ENCODE assay signal across 8 cellular contexts in the genomic region with DNA sequence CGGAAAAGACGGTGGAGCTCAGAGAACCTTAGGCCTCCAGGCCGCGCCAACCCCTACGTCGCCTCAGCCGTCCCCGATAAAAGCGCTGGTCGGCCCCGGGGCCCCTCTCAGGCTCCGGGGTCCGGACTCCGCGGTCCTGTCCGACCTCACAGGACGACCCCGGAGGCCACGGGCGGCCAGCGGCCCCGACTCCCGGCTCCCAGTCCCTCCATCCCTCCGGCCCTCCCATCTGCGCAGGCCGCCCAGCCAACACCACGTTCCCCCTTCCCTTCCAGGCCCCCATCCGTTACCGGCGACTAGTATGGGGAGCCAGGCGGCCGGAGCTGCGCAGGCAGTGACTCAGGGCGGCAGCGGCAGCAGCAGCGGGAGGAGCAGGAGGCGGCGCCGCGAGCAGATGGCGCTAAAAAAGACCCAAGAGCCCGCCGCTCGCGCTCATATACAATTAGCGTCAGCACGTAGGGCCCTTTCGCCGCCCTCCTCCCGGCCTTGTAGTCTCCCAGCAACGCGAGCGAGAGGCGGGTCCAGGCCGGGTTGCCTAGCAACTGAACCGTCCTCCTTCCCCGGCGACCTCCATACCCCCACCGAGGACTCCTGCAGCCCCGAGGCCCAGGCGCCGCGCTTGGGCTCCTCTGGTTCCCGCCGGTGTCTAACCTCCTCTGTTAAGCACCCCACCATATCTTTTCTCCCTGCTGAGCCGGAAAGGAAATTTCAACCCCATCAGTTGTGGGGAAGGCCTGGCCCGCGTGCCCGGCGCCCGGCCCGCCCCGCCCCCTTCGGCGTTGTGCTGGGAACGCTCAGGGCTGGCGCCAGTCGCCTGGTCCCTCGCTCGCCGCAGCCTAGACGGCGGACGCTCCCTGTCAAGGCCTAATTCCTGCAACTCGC. TPM values are rescaled to one million over a fixed set of nuclear protein-coding genes. Genes with fewer than 3 reads are reported as not detected.
DNase-seq lines count a peak whose midpoint lies in the region; ATAC-seq and TF ChIP-seq lines count a peak whose summit lies in the region.

A gene with protein sequence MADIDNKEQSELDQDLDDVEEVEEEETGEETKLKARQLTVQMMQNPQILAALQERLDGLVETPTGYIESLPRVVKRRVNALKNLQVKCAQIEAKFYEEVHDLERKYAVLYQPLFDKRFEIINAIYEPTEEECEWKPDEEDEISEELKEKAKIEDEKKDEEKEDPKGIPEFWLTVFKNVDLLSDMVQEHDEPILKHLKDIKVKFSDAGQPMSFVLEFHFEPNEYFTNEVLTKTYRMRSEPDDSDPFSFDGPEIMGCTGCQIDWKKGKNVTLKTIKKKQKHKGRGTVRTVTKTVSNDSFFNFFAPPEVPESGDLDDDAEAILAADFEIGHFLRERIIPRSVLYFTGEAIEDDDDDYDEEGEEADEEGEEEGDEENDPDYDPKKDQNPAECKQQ (minus strand): TSS at position 409 of the 882 bp plus-strand sequence. CDS start 10,466 bp downstream, outside the sequence.

- TF ChIP-seq CTCF in GM13976 (IDR thresholded peaks at IDR 0.05; ENCODE audit: borderline replicate concordance, control extremely low read depth, extremely low read depth, insufficient read depth, missing control alignments) (peak; percentile 4), left ventricle myocardium inferior (IDR thresholded peaks at IDR 0.05; ENCODE audit: borderline replicate concordance) (no peak), prostate gland (IDR thresholded peaks at IDR 0.05) (peak in 1 of 4 experiments; percentile 11)

- H3K27ac ChIP-seq in left ventricle myocardium inferior (replicated peaks), result peak within 1 kb of the TSS; percentile 99
- H3K27ac ChIP-seq in prostate gland, result peak within 1 kb of the TSS; percentile 96 to 99
- H3K27ac ChIP-seq in urinary bladder (ENCODE audit: low read depth), result peak within 1 kb of the TSS; percentile 99

- H3K4me3 ChIP-seq in left ventricle myocardium inferior (peak within 1 kb of the TSS; percentile 97), prostate gland (peak within 1 kb of the TSS; percentile 76 to 94), urinary bladder (ENCODE audit: low read depth, low read length) (peak within 1 kb of the TSS; percentile 85)

- H3K9me3 ChIP-seq in left ventricle myocardium inferior (replicated peaks) (no peaks in the 10 kb centered on the region), prostate gland (no peaks in the 10 kb centered on the region)

- in situ Hi-C loops in GM13976 (cut with MboI; ENCODE audit: low sequenced_read_pairs, unreplicated experiment), result loop anchor here (25.0 kb wide), 2 partner anchors 253 to 703 kb away; a partner anchor contains a TSS

- WGBS in prostate gland, result under 1% methylated on average over 64 of the region's 85 CpGs
- WGBS in urinary bladder, result under 1% methylated on average over 85 of the region's 85 CpGs

- intact Hi-C loops in T-helper 1 cell treated with Interleukin-12 subunit alpha and Interleukin-12 subunit beta and Interleukin-4 antibody, amounts not matched to agents 30 ng/mL and 1 ng/mL, for 36 hours (cut with micrococcal nuclease), result loop anchor here (1.0 to 5.0 kb wide), 19 partner anchors 34 to 1547 kb away; a partner anchor contains a TSS
- intact Hi-C loops in left ventricle myocardium inferior (cut with micrococcal nuclease), result loop anchor here (10.0 kb wide), 1 partner anchor 260 kb away; a partner anchor contains a TSS
- intact Hi-C loops in prostate gland (cut with DNase I), result loop anchor here (2.0 to 10.0 kb wide), 3 partner anchors 174 to 500 kb away; a partner anchor contains a TSS

- peak; percentile 97 for DNase-seq in GM13976 (ENCODE audit: low spot score)
- DNase-seq in NCI-H146 treated with DMSO at 0.1 percent for 48 hours (lab: John Stamatoyannopoulos, UW; ENCODE audit: unreplicated experiment), result peak; percentile 97
- peak; percentile 97 for DNase-seq in amniotic stem cell (lab: John Stamatoyannopoulos, UW)
- peak; percentile 99 for DNase-seq in left ventricle myocardium inferior
- DNase-seq in prostate gland (ENCODE audit: low spot score), result peak; percentile 97

- H3K27me3 ChIP-seq in left ventricle myocardium inferior (ENCODE audit: low read depth), result no peaks in the 10 kb centered on the region
- H3K27me3 ChIP-seq in prostate gland (replicated peaks; ENCODE audit: insufficient read depth), result no peaks in the 10 kb centered on the region

- no peaks in the 10 kb centered on the region for H3K36me3 ChIP-seq in left ventricle myocardium inferior
- no peaks in the 10 kb centered on the region for H3K36me3 ChIP-seq in prostate gland
- H3K36me3 ChIP-seq in urinary bladder (ENCODE audit: insufficient read depth), result no peaks in the 10 kb centered on the region

- H3K4me1 ChIP-seq in left ventricle myocardium inferior (peaks cover 61% of the 10 kb centered on the region), prostate gland (replicated peaks) (no peaks in the 10 kb centered on the region), urinary bladder (ENCODE audit: insufficient read depth) (no peaks in the 10 kb centered on the region)

- peak; percentile 90 for ATAC-seq in HG02870 (IDR thresholded peaks at IDR 0.05; ENCODE audit: unreplicated experiment)

- peak; percentile 93 for TF ChIP-seq POLR2A in prostate gland (IDR thresholded peaks at IDR 0.05)

RNA-seq across cellular contexts. Expression of the gene that starts here (rescaled TPM):
- 440 and 471 TPM in 2 replicates for total RNA-seq in T-helper 1 cell treated with Interleukin-12 subunit alpha and Interleukin-12 subunit beta and Interleukin-4 antibody, amounts not matched to agents 30 ng/mL and 1 ng/mL, for 36 hours
- total RNA-seq in left ventricle myocardium inferior (256 TPM), prostate gland (100 to 1,000 TPM; 223 to 325 TPM), urinary bladder (358 TPM)
- polyA plus RNA-seq in urinary bladder, result 334 TPM

Comparison
In these comparisons a context has a peak if more than half of its experiments do, and no peak if none do; other contexts are left out.
1. Peak in every context shown above with its lines: DNase-seq, ATAC-seq, H3K4me3 ChIP-seq and H3K27ac ChIP-seq.